8 cellular contexts compared by ENCODE assay signal in genomic region chr7:35694161-35694783, GRCh38. TPM values are rescaled to one million over a fixed set of nuclear protein-coding genes. Genes with fewer than 3 reads are reported as not detected.
A peak's percentile ranks its signal among the peaks of the same experiment; 100 is the strongest.
DNase-seq lines count a peak whose midpoint lies in the region; ATAC-seq and TF ChIP-seq lines count a peak whose summit lies in the region.

No MANE protein-coding gene starts in this region.

- peaks cover 15 to 16% of the 10 kb centered on the region in 2 donors for H3K36me3 Mint-ChIP-seq in activated T-cell treated with anti-CD3 and anti-CD28 coated beads, Interleukin-2, amount 50 U/mL, for 72 hours (ENCODE audit: insufficient read depth in 2 of 2)

- intact Hi-C loops in Right ventricle myocardium superior (cut with DNase I), result no loop called here

- peak overlapping the region; percentile 91 for H3K27ac Mint-ChIP-seq in activated T-cell treated with anti-CD3 and anti-CD28 coated beads, Interleukin-2, amount 50 U/mL, for 72 hours

- H3K4me3 ChIP-seq in retinal pigment epithelial cell (ENCODE audit: low read length), result peak overlapping the region; percentile 85

- no peak for TF ChIP-seq CTCF in retinal pigment epithelial cell (conservative IDR thresholded peaks at IDR 0.05; ENCODE audit: low read depth, low read length)

- H3K9me3 Mint-ChIP-seq in activated T-cell treated with anti-CD3 and anti-CD28 coated beads, Interleukin-2, amount 50 U/mL, for 72 hours, result peaks cover 0 to 2% of the 10 kb centered on the region in 2 donors

- no peak for TF ChIP-seq EP300 in Ishikawa (IDR thresholded peaks at IDR 0.05; ENCODE audit: borderline replicate concordance)

- no peak for TF ChIP-seq RAD21 in Ishikawa (IDR thresholded peaks at IDR 0.05; ENCODE audit: low read depth)

- ATAC-seq in GM21576 (IDR thresholded peaks at IDR 0.05; ENCODE audit: unreplicated experiment) (peak; percentile 10), Right ventricle myocardium superior (ENCODE audit: poor library complexity) (peak; percentile 35)
- peak; percentile 4 to 16 for ATAC-seq in activated T-cell treated with anti-CD3 and anti-CD28 coated beads, Interleukin-2, amount 50 U/mL, for 72 hours (replicated peaks in 1 of 2)
- ATAC-seq in activated CD4-positive, CD25-positive, alpha-beta regulatory T cell treated with anti-CD3 and anti-CD28 coated beads, Interleukin-2, amount 50 U/mL, for 24 hours, result no peak

- DNase-seq in ELR (ENCODE audit: low read depth) (peak; percentile 51), Right ventricle myocardium superior (peak; percentile 50), retinal pigment epithelial cell (ENCODE audit: low read depth) (no peak), DMS153 (lab: John Stamatoyannopoulos, UW) (no peak)
- peak; percentile 27 to 41 for DNase-seq in activated T-cell treated with anti-CD3 and anti-CD28 coated beads, Interleukin-2, amount 50 U/mL, for 72 hours

- H3K27me3 Mint-ChIP-seq in activated T-cell treated with anti-CD3 and anti-CD28 coated beads, Interleukin-2, amount 50 U/mL, for 72 hours (ENCODE audit: low read depth), result no peaks in the 10 kb centered on the region

- peak overlapping the region; percentile 88 to 97 for H3K4me3 Mint-ChIP-seq in activated T-cell treated with anti-CD3 and anti-CD28 coated beads, Interleukin-2, amount 50 U/mL, for 72 hours

- peaks cover 64% of the 10 kb centered on the region for H3K4me1 Mint-ChIP-seq in activated T-cell treated with anti-CD3 and anti-CD28 coated beads, Interleukin-2, amount 50 U/mL, for 72 hours (ENCODE audit: low read depth)

TF ChIP-seq in Ishikawa, 13 proteins besides CTCF, POLR2A, EP300 and RAD21:
- TF ChIP-seq REST (IDR thresholded peaks at IDR 0.05; ENCODE audit: low read depth) (no peak), ZBTB7A (IDR thresholded peaks at IDR 0.05; ENCODE audit: low read depth) (peak; percentile 92; the same call in 1 of the 2 replicates), NFIC (IDR thresholded peaks at IDR 0.05) (no peak), TEAD4 (IDR thresholded peaks at IDR 0.05) (no peak)

RNA-seq across cellular contexts. Expression of gene HERPUD2, which starts 0.7 kb away (rescaled TPM):
- total RNA-seq in activated T-cell treated with anti-CD3 and anti-CD28 coated beads, Interleukin-2, amount 50 U/mL, for 72 hours, result 10 to 100 TPM; 37.5 to 40.4 TPM
- 13.5 TPM for total RNA-seq in Right ventricle myocardium superior

Comparison
In these comparisons a context has a peak if more than half of its experiments do, and no peak if none do; other contexts are left out.
1. DNase-seq: peak in ELR (single experiment), activated T-cell treated with anti-CD3 and anti-CD28 coated beads, Interleukin-2, amount 50 U/mL, for 72 hours (2 of 2) and Right ventricle myocardium superior (single experiment); none in retinal pigment epithelial cell (single experiment) and DMS153 (single experiment).
2. ATAC-seq: peak in GM21576 (single experiment), activated T-cell treated with anti-CD3 and anti-CD28 coated beads, Interleukin-2, amount 50 U/mL, for 72 hours (2 of 2) and Right ventricle myocardium superior (single experiment); none in activated CD4-positive, CD25-positive, alpha-beta regulatory T cell treated with anti-CD3 and anti-CD28 coated beads, Interleukin-2, amount 50 U/mL, for 24 hours (0 of 2).